In genomic region chr16:3170440-3171180, GRCh38 we compare ENCODE assay signal across 8 cellular contexts. TPM values are rescaled to one million over a fixed set of nuclear protein-coding genes. Genes with fewer than 3 reads are reported as not detected.
A peak's percentile ranks its signal among the peaks of the same experiment; 100 is the strongest.
DNase-seq lines count a peak whose midpoint lies in the region; ATAC-seq, FAIRE-seq and TF ChIP-seq lines count a peak whose summit lies in the region.

No MANE protein-coding gene starts in this region.

- H3K4me1 ChIP-seq in heart left ventricle (peaks cover 0 to 43% (median 15%) of the 10 kb centered on the region in 12 donors), keratinocyte (ENCODE audit: control insufficient read depth, extremely low read depth, insufficient read depth, low read length) (peaks cover 19% of the 10 kb centered on the region)

- H3K27ac ChIP-seq in heart left ventricle = no peak overlapping the region
- H3K27ac ChIP-seq in keratinocyte (ENCODE audit: control insufficient read depth, insufficient read depth, low read length) = no peak overlapping the region

- peak overlapping the region; percentile 82 for H3K27ac Mint-ChIP-seq in activated T-helper 1 cell treated with anti-CD3 and anti-CD28 coated beads, Interleukin-12 subunit alpha, Interleukin-12 subunit beta, Interleukin-2, Interleukin-4 antibody, amounts not matched to agents 30 ng/mL and 10 ng/mL and 1 ng/mL, durations not matched to agents 14 hours and 24 hours and 36 hours
- no peak overlapping the region for H3K27ac Mint-ChIP-seq in type B pancreatic cell

- intact Hi-C loops in heart left ventricle (cut with DNase I) = no loop called here
- intact Hi-C loops in Right ventricle myocardium inferior (cut with DNase I) = no loop called here
- intact Hi-C loops in activated T-helper 1 cell treated with anti-CD3 and anti-CD28 coated beads, Interleukin-12 subunit alpha, Interleukin-12 subunit beta, Interleukin-2, Interleukin-4 antibody, amounts not matched to agents 30 ng/mL and 10 ng/mL and 1 ng/mL, durations not matched to agents 14 hours and 24 hours and 36 hours (cut with micrococcal nuclease) = loop anchor here (1.0 to 5.0 kb wide), 3 partner anchors 20 to 62 kb away; no protein-coding TSS in a partner anchor

- H3K27me3 ChIP-seq in heart left ventricle (peaks cover 53 to 78% (median 71%) of the 10 kb centered on the region in 9 donors), keratinocyte (ENCODE audit: control insufficient read depth, extremely low read depth, insufficient read depth, low read length) (no peaks in the 10 kb centered on the region)

- H2AFZ ChIP-seq in keratinocyte (ENCODE audit: control insufficient read depth, low read length) = peak overlapping the region; percentile 15

- no peak for TF ChIP-seq POLR2A in heart left ventricle (IDR thresholded peaks at IDR 0.05)

- no peaks in the 10 kb centered on the region for H3K9me3 Mint-ChIP-seq in activated T-helper 1 cell treated with anti-CD3 and anti-CD28 coated beads, Interleukin-12 subunit alpha, Interleukin-12 subunit beta, Interleukin-2, Interleukin-4 antibody, amounts not matched to agents 30 ng/mL and 10 ng/mL and 1 ng/mL, durations not matched to agents 14 hours and 24 hours and 36 hours
- H3K9me3 Mint-ChIP-seq in type B pancreatic cell = no peaks in the 10 kb centered on the region

- H3K4me3 ChIP-seq in heart left ventricle = peak overlapping the region in 8 of 12 donors; percentile 5 to 35 (median 24)
- H3K4me3 ChIP-seq in keratinocyte (ENCODE audit: control insufficient read depth in 2 of 3, extremely low read depth in 1 of 3, insufficient read depth in 2 of 3, low read depth in 1 of 3, low read length in 3 of 3) = peak overlapping the region in 2 of 3 experiments; percentile 48 to 71

- H3K27me3 Mint-ChIP-seq in activated T-helper 1 cell treated with anti-CD3 and anti-CD28 coated beads, Interleukin-12 subunit alpha, Interleukin-12 subunit beta, Interleukin-2, Interleukin-4 antibody, amounts not matched to agents 30 ng/mL and 10 ng/mL and 1 ng/mL, durations not matched to agents 14 hours and 24 hours and 36 hours (ENCODE audit: insufficient read depth) = peaks cover 55% of the 10 kb centered on the region
- peaks cover 79% of the 10 kb centered on the region for H3K27me3 Mint-ChIP-seq in type B pancreatic cell

- H3K9me1 ChIP-seq in keratinocyte (ENCODE audit: control insufficient read depth, extremely low read depth, insufficient read depth, low read length) = no peaks in the 10 kb centered on the region

- peak overlapping the region; percentile 66 for H3K4me2 ChIP-seq in keratinocyte (ENCODE audit: control insufficient read depth, extremely low read depth, insufficient read depth, low read depth, low read length)

- no peaks in the 10 kb centered on the region for H4K20me1 ChIP-seq in keratinocyte (ENCODE audit: control insufficient read depth, extremely low read depth, insufficient read depth, low read length)

- H3K9me3 ChIP-seq in heart left ventricle = no peaks in the 10 kb centered on the region
- H3K9me3 ChIP-seq in keratinocyte (ENCODE audit: control insufficient read depth, low read depth, low read length) = no peaks in the 10 kb centered on the region

- no peak overlapping the region for H3K9ac ChIP-seq in keratinocyte (ENCODE audit: control insufficient read depth, extremely low read depth, insufficient read depth, low read length)

- DNase-seq in heart left ventricle (peak in 1 of 5 donors; percentile 34), Right ventricle myocardium inferior (ENCODE audit: missing footprints) (no peak), keratinocyte (ENCODE audit: low read depth, low spot score) (no peak), type B pancreatic cell (ENCODE audit: extremely low spot score, unreplicated experiment) (no peak), SIG-M5 (lab: John Stamatoyannopoulos, UW) (no peak), hepatic stellate cell (ENCODE audit: low spot score) (no peak), NCI-H1092 (lab: John Stamatoyannopoulos, UW) (no peak)
- no peak for DNase-seq in activated T-helper 1 cell treated with anti-CD3 and anti-CD28 coated beads, Interleukin-12 subunit alpha, Interleukin-12 subunit beta, Interleukin-2, Interleukin-4 antibody, amounts not matched to agents 30 ng/mL and 10 ng/mL and 1 ng/mL, durations not matched to agents 14 hours and 24 hours and 36 hours (ENCODE audit: low spot score)

- no peak for FAIRE-seq in keratinocyte (lab: Jason Lieb, UNC)

- H3K4me3 Mint-ChIP-seq in activated T-helper 1 cell treated with anti-CD3 and anti-CD28 coated beads, Interleukin-12 subunit alpha, Interleukin-12 subunit beta, Interleukin-2, Interleukin-4 antibody, amounts not matched to agents 30 ng/mL and 10 ng/mL and 1 ng/mL, durations not matched to agents 14 hours and 24 hours and 36 hours = peak overlapping the region; percentile 73
- H3K4me3 Mint-ChIP-seq in type B pancreatic cell = peak overlapping the region; percentile 64

- no peaks in the 10 kb centered on the region for H3K36me3 ChIP-seq in heart left ventricle
- no peaks in the 10 kb centered on the region for H3K36me3 ChIP-seq in keratinocyte (ENCODE audit: control insufficient read depth in 2 of 2, extremely low read depth in 1 of 2, insufficient read depth in 2 of 2, low read length in 2 of 2)

- TF ChIP-seq CTCF in heart left ventricle (IDR thresholded peaks at IDR 0.05) = no peak
- TF ChIP-seq CTCF in keratinocyte (optimal IDR thresholded peaks at IDR 0.05 in 1 of 3, IDR thresholded peaks at IDR 0.05 in 1 of 3, conservative IDR thresholded peaks at IDR 0.05 in 1 of 3; ENCODE audit: extremely low read depth in 1 of 3, insufficient read depth in 2 of 3, low read length in 3 of 3) = no peak
- TF ChIP-seq CTCF in type B pancreatic cell (conservative IDR thresholded peaks at IDR 0.05) = no peak

- ATAC-seq in heart left ventricle = peak in 1 of 4 donors; percentile 48
- ATAC-seq in Right ventricle myocardium inferior = no peak

- dilution Hi-C loops in keratinocyte (cut with MboI; ENCODE audit: extremely low pct_ligation_motif_present, low sequenced_read_pairs) = no loop called here

- H3K4me1 Mint-ChIP-seq in activated T-helper 1 cell treated with anti-CD3 and anti-CD28 coated beads, Interleukin-12 subunit alpha, Interleukin-12 subunit beta, Interleukin-2, Interleukin-4 antibody, amounts not matched to agents 30 ng/mL and 10 ng/mL and 1 ng/mL, durations not matched to agents 14 hours and 24 hours and 36 hours (ENCODE audit: low read depth) = peaks cover 32% of the 10 kb centered on the region
- peaks cover 9% of the 10 kb centered on the region for H3K4me1 Mint-ChIP-seq in type B pancreatic cell (ENCODE audit: unreplicated experiment)

- no peaks in the 10 kb centered on the region for H3K79me2 ChIP-seq in keratinocyte (ENCODE audit: control insufficient read depth, insufficient read depth, low read length)

- peaks cover 5% of the 10 kb centered on the region for H3K36me3 Mint-ChIP-seq in activated T-helper 1 cell treated with anti-CD3 and anti-CD28 coated beads, Interleukin-12 subunit alpha, Interleukin-12 subunit beta, Interleukin-2, Interleukin-4 antibody, amounts not matched to agents 30 ng/mL and 10 ng/mL and 1 ng/mL, durations not matched to agents 14 hours and 24 hours and 36 hours (ENCODE audit: low read depth)
- H3K36me3 Mint-ChIP-seq in type B pancreatic cell = no peaks in the 10 kb centered on the region

- 1 to 4% (median 3%) methylated on average over 40 to 53 of the region's 53 CpGs for WGBS in heart left ventricle, 4 donors

RNA-seq across cellular contexts. Expression of gene OR1F1, which starts 17.4 kb away (rescaled TPM):
- total RNA-seq in heart left ventricle (not detected), Right ventricle myocardium inferior (not detected), type B pancreatic cell (ENCODE audit: low replicate concordance) (0.34 TPM in 1 of 2 replicates, not detected in the other)
- polyA plus RNA-seq in heart left ventricle (not detected), keratinocyte (0.51 to 0.89 TPM (median 0.58 TPM) in 3 replicates)
- total RNA-seq in activated T-helper 1 cell treated with anti-CD3 and anti-CD28 coated beads, Interleukin-12 subunit alpha, Interleukin-12 subunit beta, Interleukin-2, Interleukin-4 antibody, amounts not matched to agents 30 ng/mL and 10 ng/mL and 1 ng/mL, durations not matched to agents 14 hours and 24 hours and 36 hours = not detected in 2 replicates
- polyA plus RNA-seq in keratinocyte (2011; ENCODE audit: low read depth) = not detected
- 0.55 and 0.56 TPM in 2 replicates for polyA plus RNA-seq in keratinocyte (2011; cell fraction: cytosol; rRNA removed)
- polyA plus RNA-seq in keratinocyte (2011; cell fraction: nucleus; rRNA removed) = 1.1 and 1.2 TPM in 2 replicates
- polyA plus RNA-seq in keratinocyte (2012; ENCODE audit: low replicate concordance) = 0.29 TPM in 1 of 2 replicates, not detected in the other
- polyA minus RNA-seq in keratinocyte = 1.0 to 3.6 TPM (median 2.7 TPM) in 3 replicates
- not detected for polyA minus RNA-seq in keratinocyte (2011; cell fraction: cytosol; rRNA and poly(A)+ RNA removed)
- 0.93 TPM in 1 of 2 replicates, not detected in the other for polyA minus RNA-seq in keratinocyte (2011; cell fraction: nucleus; rRNA and poly(A)+ RNA removed)

RNA-seq across cellular contexts. Expression of gene ZNF213, which starts 35.8 kb away (rescaled TPM):
- total RNA-seq in heart left ventricle (10 to 100 TPM in 2 of 9 donors, 1 to 10 TPM in 7; 6.7 to 14.3 (median 8.2) TPM), Right ventricle myocardium inferior (6.2 TPM), type B pancreatic cell (ENCODE audit: low replicate concordance) (11.6 and 13.3 TPM in 2 replicates)
- polyA plus RNA-seq in heart left ventricle (10 to 100 TPM in 1 of 2 donors, 1 to 10 TPM in 1; 8.7 to 14.2 TPM), keratinocyte (0.51 to 1.1 TPM (median 0.62 TPM) in 3 replicates)
- 9.6 and 12.4 TPM in 2 replicates for total RNA-seq in activated T-helper 1 cell treated with anti-CD3 and anti-CD28 coated beads, Interleukin-12 subunit alpha, Interleukin-12 subunit beta, Interleukin-2, Interleukin-4 antibody, amounts not matched to agents 30 ng/mL and 10 ng/mL and 1 ng/mL, durations not matched to agents 14 hours and 24 hours and 36 hours
- polyA plus RNA-seq in keratinocyte (2011; ENCODE audit: low read depth) = 1.5 TPM
- 0.77 and 2.4 TPM in 2 replicates for polyA plus RNA-seq in keratinocyte (2011; cell fraction: cytosol; rRNA removed)
- polyA plus RNA-seq in keratinocyte (2011; cell fraction: nucleus; rRNA removed) = 1.4 and 2.0 TPM in 2 replicates
- 6.4 and 6.6 TPM in 2 replicates for polyA plus RNA-seq in keratinocyte (2012; ENCODE audit: low replicate concordance)
- polyA minus RNA-seq in keratinocyte = 1.2 to 4.8 TPM (median 1.5 TPM) in 3 replicates
- 7.5 TPM for polyA minus RNA-seq in keratinocyte (2011; cell fraction: cytosol; rRNA and poly(A)+ RNA removed)
- 2.0 and 2.6 TPM in 2 replicates for polyA minus RNA-seq in keratinocyte (2011; cell fraction: nucleus; rRNA and poly(A)+ RNA removed)

RNA-seq across cellular contexts. Expression of gene ZNF205, which starts 58.2 kb away (rescaled TPM):
- total RNA-seq in heart left ventricle (10 to 100 TPM in 2 of 9 donors, 1 to 10 TPM in 7; 7.4 to 19.8 (median 8.1) TPM), Right ventricle myocardium inferior (7.4 TPM), type B pancreatic cell (ENCODE audit: low replicate concordance) (15.0 and 18.2 TPM in 2 replicates)
- polyA plus RNA-seq in heart left ventricle (10 to 100 TPM; 13.9 to 17.0 TPM), keratinocyte (6.0 to 8.7 TPM (median 8.1 TPM) in 3 replicates)
- 0.15 and 0.39 TPM in 2 replicates for total RNA-seq in activated T-helper 1 cell treated with anti-CD3 and anti-CD28 coated beads, Interleukin-12 subunit alpha, Interleukin-12 subunit beta, Interleukin-2, Interleukin-4 antibody, amounts not matched to agents 30 ng/mL and 10 ng/mL and 1 ng/mL, durations not matched to agents 14 hours and 24 hours and 36 hours
- 5.8 TPM for polyA plus RNA-seq in keratinocyte (2011; ENCODE audit: low read depth)
- polyA plus RNA-seq in keratinocyte (2011; cell fraction: cytosol; rRNA removed) = 5.4 and 14.2 TPM in 2 replicates
- polyA plus RNA-seq in keratinocyte (2011; cell fraction: nucleus; rRNA removed) = 10.3 and 13.3 TPM in 2 replicates
- 6.9 and 10.2 TPM in 2 replicates for polyA plus RNA-seq in keratinocyte (2012; ENCODE audit: low replicate concordance)
- polyA minus RNA-seq in keratinocyte = 2.6 to 4.1 TPM (median 4.0 TPM) in 3 replicates
- polyA minus RNA-seq in keratinocyte (2011; cell fraction: cytosol; rRNA and poly(A)+ RNA removed) = 16.9 TPM
- 6.2 and 8.1 TPM in 2 replicates for polyA minus RNA-seq in keratinocyte (2011; cell fraction: nucleus; rRNA and poly(A)+ RNA removed)
